ENCODE assay signal across 18 cellular contexts in the genomic region with DNA sequence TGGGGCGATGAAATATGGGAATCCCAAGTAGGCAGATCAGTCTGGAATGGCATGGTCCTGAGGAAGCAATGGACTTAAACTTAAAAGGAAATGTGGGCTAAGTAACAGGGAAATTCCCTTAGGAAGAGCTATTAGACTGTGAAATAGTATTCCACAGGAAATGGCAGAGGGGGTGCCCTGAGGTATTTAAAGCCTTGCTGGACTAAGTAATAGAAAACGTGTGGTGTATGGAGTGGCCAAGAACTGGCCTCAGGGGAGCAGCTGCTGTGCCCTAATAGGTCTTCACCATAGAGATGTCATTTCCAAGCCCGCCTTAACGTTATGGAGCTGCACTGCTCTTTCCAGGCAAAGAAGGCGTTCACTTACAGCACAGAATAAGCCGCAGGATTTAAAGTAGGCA.
DNase-seq lines count a peak whose midpoint lies in the region; FAIRE-seq and TF ChIP-seq lines count a peak whose summit lies in the region.
"Had no signal": no experiment of that assay in that cellular context is flagged by ENCODE, and none has a peak within 500 bp of the region (broad histone marks: within the 10 kb centered on the region; RNA-seq: fewer than 3 reads in every experiment).

No MANE protein-coding gene starts in this region.

- H3K4me3 ChIP-seq in HFF-Myc (replicated peaks; ENCODE audit: low read depth, low read length), result no peak overlapping the region
- no peak overlapping the region for H3K4me3 ChIP-seq in bronchial epithelial cell (ENCODE audit: low read depth, low read length)

- no peaks in the 10 kb centered on the region for H3K27me3 ChIP-seq in bronchial epithelial cell (ENCODE audit: control insufficient read depth, insufficient read depth, low read length)

- DNase-seq in A172 (ENCODE audit: low spot score), result peak; percentile 28
- peak; percentile 37 for DNase-seq in HFF-Myc (ENCODE audit: extremely low read depth, low read depth)
- DNase-seq in bronchial epithelial cell (ENCODE audit: low read depth), result no peak
- DNase-seq in left kidney (ENCODE audit: low read depth, low spot score), result peak; percentile 57
- DNase-seq in AG20443 (ENCODE audit: low spot score), result no peak
- no peak for DNase-seq in hippocampal formation (lab: John Stamatoyannopoulos, UW)
- DNase-seq in activated CD4-positive, alpha-beta T cell treated with anti-CD3 and anti-CD28 coated beads for 1 hour, result no peak
- DNase-seq in NCI-H1436 (lab: John Stamatoyannopoulos, UW), result no peak
- DNase-seq: CD8-positive, alpha-beta T cell; DND-41; Kasumi-1; NCI-H1417; NCI-H2029; NCI-H345; NCI-H526 treated with DMSO at 0.1 percent for 48 hours; NK-92 treated with Interleukin-12 subunit alpha and Interleukin-12 subunit beta, amount 100 ng/mL, for 24 hours; OCI-M1 had no signal

- TF ChIP-seq CTCF in HFF-Myc (IDR thresholded peaks at IDR 0.05; ENCODE audit: low read depth, low read length, missing control alignments), result no peak
- TF ChIP-seq CTCF in bronchial epithelial cell (IDR thresholded peaks at IDR 0.05; ENCODE audit: insufficient read depth, low read length, severe bottlenecking), result no peak

- FAIRE-seq in bronchial epithelial cell (lab: Jason Lieb, UNC), result peak; percentile 36
- FAIRE-seq: H54 had no signal

- no peaks in the 10 kb centered on the region for H3K36me3 ChIP-seq in bronchial epithelial cell (ENCODE audit: control insufficient read depth, insufficient read depth, low read length)

Comparison
In these comparisons a context has a peak if more than half of its experiments do, and no peak if none do; other contexts are left out.
1. DNase-seq: peak in A172 (single experiment), HFF-Myc (single experiment) and left kidney (single experiment); none in bronchial epithelial cell (single experiment), AG20443 (single experiment), hippocampal formation (0 of 2), activated CD4-positive, alpha-beta T cell treated with anti-CD3 and anti-CD28 coated beads for 1 hour (single experiment) and NCI-H1436 (single experiment).